In genomic region chr12:112559784-112560183, GRCh38 we compare ENCODE assay signal across 26 cellular contexts.
A peak's percentile ranks its signal among the peaks of the same experiment; 100 is the strongest.
DNase-seq lines count a peak whose midpoint lies in the region; ATAC-seq, FAIRE-seq and TF ChIP-seq lines count a peak whose summit lies in the region.
"Had no signal": no experiment of that assay in that cellular context is flagged by ENCODE, and none has a peak within 500 bp of the region (broad histone marks: within the 10 kb centered on the region; RNA-seq: fewer than 3 reads in every experiment).

No MANE protein-coding gene starts in this region.

- no peak overlapping the region for H3K27ac ChIP-seq in MM.1S (ENCODE audit: low read length)
- H3K27ac ChIP-seq in GM12878 (ENCODE audit: control insufficient read depth, insufficient read depth): no peak overlapping the region
- peak overlapping the region; percentile 95 for H3K27ac ChIP-seq in neural cell (ENCODE audit: low read length)
- H3K27ac ChIP-seq in esophagus muscularis mucosa (replicated peaks in 1 of 4): no peak overlapping the region
- H3K27ac ChIP-seq: lower lobe of right lung, neutrophil, spleen, thoracic aorta had no signal

- H3K4me3 ChIP-seq in MM.1S (ENCODE audit: low read length) (no peak overlapping the region), GM12878 (no peak overlapping the region), neural cell (ENCODE audit: low read length) (peak overlapping the region; percentile 57), esophagus muscularis mucosa (no peak overlapping the region)
- H3K4me3 ChIP-seq: lower lobe of right lung, MG63, spleen, thoracic aorta had no signal

- H3K27me3 ChIP-seq in MM.1S (replicated peaks; ENCODE audit: insufficient read depth, low read length) (no peaks in the 10 kb centered on the region), GM12878 (replicated peaks in 1 of 2; ENCODE audit: control insufficient read depth in 2 of 2, insufficient read depth in 2 of 2, low read length in 1 of 2) (no peaks in the 10 kb centered on the region; a peak in 1 of 4 replicates), neural cell (ENCODE audit: insufficient read depth, low read depth, low read length) (no peaks in the 10 kb centered on the region), esophagus muscularis mucosa (peaks cover 0 to 8% (median 0%) of the 10 kb centered on the region in 4 donors)
- H3K27me3 ChIP-seq: MG63 had no signal

- DNase-seq in EH (ENCODE audit: low read depth) (peak; percentile 23), MM.1S (peak; percentile 26), GM12878 (ENCODE audit: low read depth, low spot score) (no peak), posterior vena cava (ENCODE audit: low spot score) (no peak), esophagus muscularis mucosa (ENCODE audit: extremely low spot score) (no peak), T-cell (no peak)
- DNase-seq: activated CD4-positive, alpha-beta T cell treated with anti-CD3 and anti-CD28 coated beads, Interleukin-2, amount 10 ng/mL, durations not matched to agents 24 days and 14 days; activated CD8-positive, alpha-beta memory T cell treated with anti-CD3 and anti-CD28 coated beads, Interleukin-2, amount 50 U/mL, for 4 hours; activated naive CD8-positive, alpha-beta T cell treated with anti-CD3 and anti-CD28 coated beads for 36 hours; effector CD8-positive, alpha-beta T cell; lower lobe of right lung; MG63; NCI-H2171; NCI-H524; Right ventricle myocardium superior; spleen; stimulated activated CD4-positive, alpha-beta T cell treated with anti-CD3 and anti-CD28 coated beads, Interleukin-4, amount 100 ng/mL, for 1 hour; stimulated activated naive CD4-positive, alpha-beta T cell; T-helper 1 cell had no signal

- no peak for TF ChIP-seq POLR2A in GM12878 (IDR thresholded peaks at IDR 0.05; ENCODE audit: low read depth, low read length)
- no peak for TF ChIP-seq POLR2A in esophagus muscularis mucosa (IDR thresholded peaks at IDR 0.05; ENCODE audit: low read depth)

- WGBS in GM12878 (ENCODE audit: insufficient coverage, insufficient replicate concordance, low lambda C conversion rate, missing lambda C conversion rate): 14% methylated on average over 2 of the region's 2 CpGs
- 70% methylated on average over 2 of the region's 2 CpGs for WGBS in esophagus muscularis mucosa

- H3K4me1 ChIP-seq in MM.1S (ENCODE audit: low read length): no peaks in the 10 kb centered on the region
- no peaks in the 10 kb centered on the region for H3K4me1 ChIP-seq in GM12878 (ENCODE audit: control insufficient read depth, insufficient read depth, low read length)
- no peaks in the 10 kb centered on the region for H3K4me1 ChIP-seq in esophagus muscularis mucosa
- H3K4me1 ChIP-seq: lower lobe of right lung, spleen had no signal

- TF ChIP-seq CTCF in MM.1S (IDR thresholded peaks at IDR 0.05; ENCODE audit: low read length): no peak
- no peak for TF ChIP-seq CTCF in GM12878 (IDR thresholded peaks at IDR 0.05 in 2 of 3, conservative IDR thresholded peaks at IDR 0.05 in 1 of 3; ENCODE audit: control insufficient read depth in 2 of 3, extremely low read depth in 1 of 3, insufficient read depth in 1 of 3, low read depth in 3 of 3, low read length in 3 of 3)
- no peak for TF ChIP-seq CTCF in neural cell (IDR thresholded peaks at IDR 0.05; ENCODE audit: poor library complexity, severe bottlenecking)
- TF ChIP-seq CTCF in esophagus muscularis mucosa (IDR thresholded peaks at IDR 0.05): no peak

- TF ChIP-seq RAD21 in GM12878 (IDR thresholded peaks at IDR 0.05; ENCODE audit: insufficient read depth, low read depth, low read length): no peak
- no peak for TF ChIP-seq RAD21 in neural cell (conservative IDR thresholded peaks at IDR 0.05)

- peak; percentile 48 for ATAC-seq in GM12878
- ATAC-seq in T-cell (replicated peaks in 1 of 4): no peak
- ATAC-seq: lower lobe of right lung had no signal

- SMC1A ChIA-PET in GM12878 (lab: Charles Lee; ENCODE audit: uncharacterized antibody, unreplicated experiment): no interaction called here

- no TSS peak for BruUV-seq in GM12878 (replicated peaks; lab: Mats Ljungman, UMichigan)

- RAD21 ChIA-PET in GM12878 (lab: Charles Lee; ENCODE audit: unreplicated experiment): no interaction called here

- H3K79me2 ChIP-seq in MM.1S (ENCODE audit: low read length) (no peaks in the 10 kb centered on the region), GM12878 (ENCODE audit: control insufficient read depth, insufficient read depth, low read length) (no peaks in the 10 kb centered on the region), neural cell (replicated peaks; ENCODE audit: insufficient read depth, low read length) (no peaks in the 10 kb centered on the region)

- peaks cover 11 to 19% of the 10 kb centered on the region in 2 donors for H3K27me3 Mint-ChIP-seq in T-cell

- H4K20me1 ChIP-seq in MM.1S (ENCODE audit: insufficient read depth, low read length) (no peaks in the 10 kb centered on the region), GM12878 (ENCODE audit: control insufficient read depth, insufficient read depth) (no peaks in the 10 kb centered on the region), neural cell (ENCODE audit: insufficient read depth) (no peaks in the 10 kb centered on the region)

- no peak overlapping the region for H3K27ac Mint-ChIP-seq in T-cell
- H3K27ac Mint-ChIP-seq: activated CD4-positive, alpha-beta T cell treated with anti-CD3 and anti-CD28 coated beads, Interleukin-2, amount 10 ng/mL, durations not matched to agents 24 days and 14 days; activated naive CD8-positive, alpha-beta T cell treated with anti-CD3 and anti-CD28 coated beads for 36 hours; activated T-helper 2 cell treated with anti-CD3 and anti-CD28 coated beads, Interferon-gamma antibody, Interleukin-2, Interleukin-4, amounts not matched to agents 10 μg/mL and 5 μg/mL and 100 μg/mL, durations not matched to agents 14 hours and 24 hours and 36 hours; B cell had no signal

- H3F3A ChIP-seq in MM.1S (ENCODE audit: insufficient read depth, low read length) (no peaks in the 10 kb centered on the region), neural cell (ENCODE audit: insufficient read depth, low read length, poor library complexity, severe bottlenecking) (peaks cover 6% of the 10 kb centered on the region)

- H3K9me2 ChIP-seq in MM.1S (replicated peaks; ENCODE audit: insufficient read depth, low read length) (no peaks in the 10 kb centered on the region), neural cell (ENCODE audit: insufficient read depth, low read length) (no peaks in the 10 kb centered on the region)

- H3K36me3 Mint-ChIP-seq in T-cell: no peaks in the 10 kb centered on the region
- H3K36me3 Mint-ChIP-seq: activated naive CD8-positive, alpha-beta T cell treated with anti-CD3 and anti-CD28 coated beads for 36 hours had no signal

- no peaks in the 10 kb centered on the region for H3K9me3 Mint-ChIP-seq in T-cell
- H3K9me3 Mint-ChIP-seq: activated CD4-positive, alpha-beta T cell treated with anti-CD3 and anti-CD28 coated beads, Interleukin-2, amount 10 ng/mL, durations not matched to agents 24 days and 14 days; activated naive CD8-positive, alpha-beta T cell treated with anti-CD3 and anti-CD28 coated beads for 36 hours; activated T-helper 2 cell treated with anti-CD3 and anti-CD28 coated beads, Interferon-gamma antibody, Interleukin-2, Interleukin-4, amounts not matched to agents 10 μg/mL and 5 μg/mL and 100 μg/mL, durations not matched to agents 14 hours and 24 hours and 36 hours had no signal

- POLR2A ChIA-PET in GM12878 (lab: Charles Lee) (no interaction called here), T-cell (lab: Charles Lee) (no interaction called here)

- CTCF ChIA-PET in GM12878 (lab: Yijun Ruan, JAX): no interaction called here
- CTCF ChIA-PET in T-cell (lab: Charles Lee): no interaction called here

- no peaks in the 10 kb centered on the region for H3K4me1 Mint-ChIP-seq in T-cell
- H3K4me1 Mint-ChIP-seq: activated CD4-positive, alpha-beta T cell treated with anti-CD3 and anti-CD28 coated beads, Interleukin-2, amount 10 ng/mL, durations not matched to agents 24 days and 14 days; activated naive CD8-positive, alpha-beta T cell treated with anti-CD3 and anti-CD28 coated beads for 36 hours; B cell had no signal

- TF ChIP-seq EP300 in GM12878 (IDR thresholded peaks at IDR 0.05; ENCODE audit: borderline replicate concordance in 1 of 2, control insufficient read depth in 1 of 2, low read depth in 2 of 2, low read length in 2 of 2) (no peak), neural cell (conservative IDR thresholded peaks at IDR 0.05; ENCODE audit: poor library complexity, severe bottlenecking) (no peak), esophagus muscularis mucosa (IDR thresholded peaks at IDR 0.05) (no peak)

- no peaks in the 10 kb centered on the region for H3K9me3 ChIP-seq in MM.1S (replicated peaks; ENCODE audit: insufficient read depth, low read length)
- no peaks in the 10 kb centered on the region for H3K9me3 ChIP-seq in GM12878 (replicated peaks; ENCODE audit: control insufficient read depth, insufficient read depth, low read length)
- H3K9me3 ChIP-seq in neural cell (ENCODE audit: low read length): no peaks in the 10 kb centered on the region
- no peaks in the 10 kb centered on the region for H3K9me3 ChIP-seq in esophagus muscularis mucosa
- H3K9me3 ChIP-seq: lower lobe of right lung, MG63, neutrophil, spleen, thoracic aorta had no signal

- intact Hi-C loops in GM12878 (cut with micrococcal nuclease; ENCODE audit: unreplicated experiment) (no loop called here), posterior vena cava (cut with DNase I) (no loop called here), esophagus muscularis mucosa (cut with DNase I) (no loop called here)

- peak overlapping the region; percentile 13; the same call in 1 of the 2 replicates for H3K4me2 ChIP-seq in MM.1S (ENCODE audit: low read depth, low read length)
- 0 out of 2 replicates have a peak overlapping the region, but pooled peaks have one; percentile 25 for H3K4me2 ChIP-seq in GM12878 (ENCODE audit: control insufficient read depth, insufficient read depth)
- no peak overlapping the region for H3K4me2 ChIP-seq in neural cell (ENCODE audit: low read length)

- H3K9ac ChIP-seq in MM.1S (ENCODE audit: low read length): no peak overlapping the region
- H3K9ac ChIP-seq in GM12878 (ENCODE audit: control insufficient read depth, insufficient read depth, low read length): no peak overlapping the region
- peak overlapping the region; percentile 72 for H3K9ac ChIP-seq in neural cell (ENCODE audit: low read length)

- H3K36me3 ChIP-seq in MM.1S (replicated peaks; ENCODE audit: insufficient read depth, low read length) (no peaks in the 10 kb centered on the region), GM12878 (ENCODE audit: control insufficient read depth in 2 of 2, insufficient read depth in 2 of 2, low read length in 1 of 2) (no peaks in the 10 kb centered on the region), neural cell (ENCODE audit: insufficient read depth, low read length) (no peaks in the 10 kb centered on the region), esophagus muscularis mucosa (no peaks in the 10 kb centered on the region)
- H3K36me3 ChIP-seq: lower lobe of right lung, MG63, neutrophil, spleen, thoracic aorta had no signal

- in situ Hi-C loops in GM12878 (cut with MboI): no loop called here

- FAIRE-seq in GM12878 (lab: Jason Lieb, UNC): no peak
- FAIRE-seq: GM12892, GM19239 had no signal

- no peak overlapping the region for H3K4me3 Mint-ChIP-seq in T-cell
- H3K4me3 Mint-ChIP-seq: activated CD4-positive, alpha-beta T cell treated with anti-CD3 and anti-CD28 coated beads, Interleukin-2, amount 10 ng/mL, durations not matched to agents 24 days and 14 days; activated naive CD8-positive, alpha-beta T cell treated with anti-CD3 and anti-CD28 coated beads for 36 hours; B cell had no signal

- H2AFZ ChIP-seq in MM.1S (ENCODE audit: low read length): no peak overlapping the region
- peak overlapping the region; percentile 25; the same call in 1 of the 2 replicates for H2AFZ ChIP-seq in GM12878 (ENCODE audit: control insufficient read depth, low read depth, low read length)
- H2AFZ ChIP-seq in neural cell (ENCODE audit: low read depth, low read length): no peak overlapping the region

Comparison
In these comparisons a context has a peak if more than half of its experiments do, and no peak if none do; other contexts are left out.
1. DNase-seq: peak in EH (single experiment) and MM.1S (single experiment); none in GM12878 (single experiment), posterior vena cava (single experiment), esophagus muscularis mucosa (single experiment) and T-cell (0 of 34).